8 cellular contexts compared by ENCODE assay signal in genomic region chr10:43421201-43421507, GRCh38. TPM values are rescaled to one million over a fixed set of nuclear protein-coding genes. Genes with fewer than 3 reads are reported as not detected.
DNase-seq lines count a peak whose midpoint lies in the region; ATAC-seq and TF ChIP-seq lines count a peak whose summit lies in the region.

No MANE protein-coding gene starts in this region.

- H3K4ac ChIP-seq in H9 (ENCODE audit: low read depth, low read length): no peak overlapping the region

- H3K79me2 ChIP-seq in H9 (ENCODE audit: insufficient read depth, low read length) (no peaks in the 10 kb centered on the region), hepatocyte (no peaks in the 10 kb centered on the region)

- H4K5ac ChIP-seq in H9 (ENCODE audit: insufficient read length, low read depth, low read length): no peak overlapping the region

- H2AFZ ChIP-seq in H9 (ENCODE audit: low read length) (no peak overlapping the region), hepatocyte (peak overlapping the region; percentile 90)

- no peaks in the 10 kb centered on the region for H3K23me2 ChIP-seq in H9 (ENCODE audit: insufficient read length, low read depth, low read length, poor library complexity, severe bottlenecking)

- intact Hi-C loops in activated CD4-positive, alpha-beta memory T cell treated with anti-CD3 and anti-CD28 coated beads for 36 hours (cut with micrococcal nuclease): loop anchor here (1.0 kb wide), 1 partner anchor 15 kb away; no protein-coding TSS in a partner anchor

- no peaks in the 10 kb centered on the region for H3K9me2 ChIP-seq in hepatocyte (replicated peaks; ENCODE audit: insufficient read depth)

- H3K9me3 ChIP-seq in H9 (ENCODE audit: control insufficient read depth, low read depth, low read length) (no peaks in the 10 kb centered on the region), hepatocyte (ENCODE audit: low read depth) (no peaks in the 10 kb centered on the region)

- no peak for TF ChIP-seq CTCF in H9 (conservative IDR thresholded peaks at IDR 0.05)
- TF ChIP-seq CTCF in hepatocyte (IDR thresholded peaks at IDR 0.05; ENCODE audit: poor library complexity): no peak

- H3K27ac Mint-ChIP-seq in H9: peak overlapping the region; percentile 60 to 91 (median 62); a peak in 3 of 7 replicates
- peak overlapping the region; percentile 98 for H3K27ac Mint-ChIP-seq in activated CD4-positive, alpha-beta memory T cell treated with anti-CD3 and anti-CD28 coated beads for 36 hours
- peak overlapping the region; percentile 99 for H3K27ac Mint-ChIP-seq in stimulated activated naive B cell treated with anti-CD40 and anti-IgM and Interleukin-4, amounts not matched to agents 10 μg/mL and 1 μg/mL and 100 μg/mL, for 72 hours

- H3T11ph ChIP-seq in H9 (ENCODE audit: low read length): no peak overlapping the region

- H3K79me1 ChIP-seq in H9 (ENCODE audit: insufficient read depth, low read depth, low read length, poor library complexity, severe bottlenecking): no peaks in the 10 kb centered on the region

- no peak overlapping the region for H2BK20ac ChIP-seq in H9 (ENCODE audit: low read depth, low read length, poor library complexity, severe bottlenecking)

- no peak overlapping the region for H3K9ac ChIP-seq in H9 (ENCODE audit: extremely low read depth, insufficient read length, low read length)

- no peak for ATAC-seq in stimulated activated naive B cell treated with anti-CD40 and anti-IgM and Interleukin-4, amounts not matched to agents 10 μg/mL and 1 μg/mL and 100 μg/mL, for 72 hours (replicated peaks)
- ATAC-seq in HG03025 (IDR thresholded peaks at IDR 0.05; ENCODE audit: low FRiP score, unreplicated experiment): no peak
- ATAC-seq in HG02852 (IDR thresholded peaks at IDR 0.05; ENCODE audit: unreplicated experiment): no peak

- no peak for DNase-seq in H9
- DNase-seq in activated CD4-positive, alpha-beta memory T cell treated with anti-CD3 and anti-CD28 coated beads for 36 hours: no peak
- DNase-seq in hepatocyte (ENCODE audit: low spot score): no peak
- no peak for DNase-seq in stimulated activated naive B cell treated with anti-CD40 and anti-IgM and Interleukin-4, amounts not matched to agents 10 μg/mL and 1 μg/mL and 100 μg/mL, for 72 hours
- no peak for DNase-seq in activated CD4-positive, alpha-beta T cell treated with anti-CD3 and anti-CD28 coated beads, Interleukin-2, amount 50 U/mL, for 1 hour
- DNase-seq in dedifferentiated amniotic fluid mesenchymal stem cell (ENCODE audit: extremely low spot score): no peak

- H3K4me1 ChIP-seq in H9 (ENCODE audit: insufficient read depth, low read length) (no peaks in the 10 kb centered on the region), hepatocyte (ENCODE audit: insufficient read depth) (peaks cover 14% of the 10 kb centered on the region)

- H3K27me3 Mint-ChIP-seq in H9 (ENCODE audit: low read depth): peaks cover 17% of the 10 kb centered on the region
- H3K27me3 Mint-ChIP-seq in activated CD4-positive, alpha-beta memory T cell treated with anti-CD3 and anti-CD28 coated beads for 36 hours: no peaks in the 10 kb centered on the region
- H3K27me3 Mint-ChIP-seq in stimulated activated naive B cell treated with anti-CD40 and anti-IgM and Interleukin-4, amounts not matched to agents 10 μg/mL and 1 μg/mL and 100 μg/mL, for 72 hours: no peaks in the 10 kb centered on the region

- no peak overlapping the region for H3K56ac ChIP-seq in H9 (ENCODE audit: insufficient read length, low read depth, low read length)

- peak overlapping the region; percentile 70 to 76 for H3K4me3 Mint-ChIP-seq in H9
- H3K4me3 Mint-ChIP-seq in activated CD4-positive, alpha-beta memory T cell treated with anti-CD3 and anti-CD28 coated beads for 36 hours: peak overlapping the region; percentile 80
- H3K4me3 Mint-ChIP-seq in stimulated activated naive B cell treated with anti-CD40 and anti-IgM and Interleukin-4, amounts not matched to agents 10 μg/mL and 1 μg/mL and 100 μg/mL, for 72 hours: peak overlapping the region; percentile 90 to 96

- H3K27ac ChIP-seq in H9 (ENCODE audit: insufficient read length, low read depth, low read length) (no peak overlapping the region), hepatocyte (peak overlapping the region; percentile 99)

- peaks cover 6% of the 10 kb centered on the region in 2 experiments for H3K4me1 Mint-ChIP-seq in H9
- peaks cover 46% of the 10 kb centered on the region for H3K4me1 Mint-ChIP-seq in activated CD4-positive, alpha-beta memory T cell treated with anti-CD3 and anti-CD28 coated beads for 36 hours (ENCODE audit: low read depth)
- H3K4me1 Mint-ChIP-seq in stimulated activated naive B cell treated with anti-CD40 and anti-IgM and Interleukin-4, amounts not matched to agents 10 μg/mL and 1 μg/mL and 100 μg/mL, for 72 hours: peaks cover 17 to 36% of the 10 kb centered on the region in 2 donors

- CTCF ChIA-PET in activated CD4-positive, alpha-beta memory T cell treated with anti-CD3 and anti-CD28 coated beads for 36 hours (lab: Charles Lee): no interaction called here

- H3K4me2 ChIP-seq in H9 (ENCODE audit: insufficient read depth, insufficient read length, low read length) (peak overlapping the region; percentile 48), hepatocyte (peak overlapping the region; percentile 88)

- H4K8ac ChIP-seq in H9 (replicated peaks; ENCODE audit: insufficient read length, low read depth, low read length): no peak overlapping the region

- peak overlapping the region; percentile 20 for H3K4me3 ChIP-seq in hepatocyte

- H2BK120ac ChIP-seq in H9 (ENCODE audit: low read depth, low read length, poor library complexity, severe bottlenecking): no peak overlapping the region

- peaks cover 3 to 13% of the 10 kb centered on the region in 2 experiments; a peak in 4 of 5 replicates for H3K9me3 Mint-ChIP-seq in H9
- peaks cover 2% of the 10 kb centered on the region for H3K9me3 Mint-ChIP-seq in activated CD4-positive, alpha-beta memory T cell treated with anti-CD3 and anti-CD28 coated beads for 36 hours
- peaks cover 0 to 5% of the 10 kb centered on the region in 2 donors for H3K9me3 Mint-ChIP-seq in stimulated activated naive B cell treated with anti-CD40 and anti-IgM and Interleukin-4, amounts not matched to agents 10 μg/mL and 1 μg/mL and 100 μg/mL, for 72 hours

- POLR2A ChIA-PET in activated CD4-positive, alpha-beta memory T cell treated with anti-CD3 and anti-CD28 coated beads for 36 hours (lab: Charles Lee): interaction anchor here (0.9 to 3.9 kb wide), 7 partner anchors 11 to 26 kb away, joined by 3 to 40 read pairs (median 22); partner anchors contain the start of genes HNRNPF and ZNF487

- no peak overlapping the region for H3K23ac ChIP-seq in H9 (ENCODE audit: insufficient read length, low read depth, low read length)

- no peak overlapping the region for H4K91ac ChIP-seq in H9 (ENCODE audit: insufficient read length, low read depth, low read length)

- H3K18ac ChIP-seq in H9 (ENCODE audit: insufficient read length, low read depth, low read length): no peak overlapping the region

- H3K36me3 Mint-ChIP-seq in H9 (ENCODE audit: insufficient read depth in 1 of 3, low read depth in 3 of 3): peaks cover 0 to 9% (median 3%) of the 10 kb centered on the region in 3 experiments; a peak in 3 of 7 replicates
- peaks cover 4% of the 10 kb centered on the region for H3K36me3 Mint-ChIP-seq in activated CD4-positive, alpha-beta memory T cell treated with anti-CD3 and anti-CD28 coated beads for 36 hours
- H3K36me3 Mint-ChIP-seq in stimulated activated naive B cell treated with anti-CD40 and anti-IgM and Interleukin-4, amounts not matched to agents 10 μg/mL and 1 μg/mL and 100 μg/mL, for 72 hours: peaks cover 8% of the 10 kb centered on the region in 2 donors

- no CpG with 5 or more reads among the region's 4 CpGs for WGBS in H9 (ENCODE audit: extremely low coverage, insufficient read length, low lambda C conversion rate)
- WGBS in hepatocyte (ENCODE audit: low lambda C conversion rate, missing lambda C conversion rate): 39% methylated on average over 4 of the region's 4 CpGs

- H2BK12ac ChIP-seq in H9 (ENCODE audit: insufficient read length, low read depth, low read length): no peak overlapping the region

- H2AK5ac ChIP-seq in H9 (ENCODE audit: insufficient read length, low read length): no peak overlapping the region

- H3K14ac ChIP-seq in H9 (ENCODE audit: insufficient read depth, low read length): peak overlapping the region; percentile 6; the same call in 1 of the 2 replicates

- no peaks in the 10 kb centered on the region for H4K20me1 ChIP-seq in H9 (ENCODE audit: control insufficient read depth, insufficient read depth, insufficient read length)
- H4K20me1 ChIP-seq in hepatocyte (ENCODE audit: insufficient read depth, poor library complexity, severe bottlenecking): no peaks in the 10 kb centered on the region

- no peak overlapping the region for H2BK5ac ChIP-seq in H9 (ENCODE audit: insufficient read length, low read length)

- H3K27me3 ChIP-seq in H9 (ENCODE audit: insufficient read depth, low read length): no peaks in the 10 kb centered on the region
- no peaks in the 10 kb centered on the region for H3K27me3 ChIP-seq in hepatocyte

- no peak overlapping the region for H2BK15ac ChIP-seq in H9 (ENCODE audit: low read depth, low read length)

- no peaks in the 10 kb centered on the region for H3K36me3 ChIP-seq in hepatocyte (replicated peaks; ENCODE audit: insufficient read depth, low read depth)

RNA-seq across cellular contexts. Expression of gene HNRNPF, which starts 12.2 kb away (rescaled TPM):
- total RNA-seq in H9 (2021): 411 and 420 TPM in 2 replicates
- total RNA-seq in activated CD4-positive, alpha-beta memory T cell treated with anti-CD3 and anti-CD28 coated beads for 36 hours: 100 to 1,000 TPM; 504 to 518 TPM
- 186 and 217 TPM in 2 replicates for total RNA-seq in hepatocyte
- 117 and 134 TPM in 2 replicates for polyA plus RNA-seq in hepatocyte

RNA-seq across cellular contexts. Expression of gene ZNF487, which starts 15.8 kb away (rescaled TPM):
- total RNA-seq in H9 (2021) (1.3 and 1.4 TPM in 2 replicates), hepatocyte (8.1 and 9.3 TPM in 2 replicates)
- 1 to 10 TPM; 2.2 to 2.6 TPM for total RNA-seq in activated CD4-positive, alpha-beta memory T cell treated with anti-CD3 and anti-CD28 coated beads for 36 hours
- polyA plus RNA-seq in hepatocyte: 5.6 and 8.9 TPM in 2 replicates

RNA-seq across cellular contexts. Expression of gene FXYD4, which starts 49.7 kb away (rescaled TPM):
- not detected in 2 replicates for total RNA-seq in H9 (2021)
- not detected for total RNA-seq in activated CD4-positive, alpha-beta memory T cell treated with anti-CD3 and anti-CD28 coated beads for 36 hours
- total RNA-seq in hepatocyte: 0.80 TPM in 1 of 2 replicates, not detected in the other
- 0.19 and 4.8 TPM in 2 replicates for polyA plus RNA-seq in hepatocyte
